17 cellular contexts compared by ENCODE assay signal in genomic region chr5:37028910-37029309, GRCh38.
DNase-seq lines count a peak whose midpoint lies in the region; ATAC-seq and TF ChIP-seq lines count a peak whose summit lies in the region.
"Had no signal": no experiment of that assay in that cellular context is flagged by ENCODE, and none has a peak within 500 bp of the region (broad histone marks: within the 10 kb centered on the region; RNA-seq: fewer than 3 reads in every experiment).

No MANE protein-coding gene starts in this region.

- dilution Hi-C loops in IMR-90 (cut with HindIII; ENCODE audit: low sequenced_read_pairs, unreplicated experiment), result no loop called here

- no peak overlapping the region for H2AK9ac ChIP-seq in IMR-90 (replicated peaks; ENCODE audit: low read depth, low read length, poor library complexity)

- H3K14ac ChIP-seq in IMR-90 (replicated peaks; ENCODE audit: low read depth, low read length), result no peak overlapping the region

- no peak overlapping the region for H2BK5ac ChIP-seq in IMR-90 (ENCODE audit: low read depth, low read length, poor library complexity, severe bottlenecking)

- H3K27me3 ChIP-seq in ACC112 (ENCODE audit: insufficient read depth, low read length) (no peaks in the 10 kb centered on the region), IMR-90 (ENCODE audit: control insufficient read depth, insufficient read depth, low read length) (no peaks in the 10 kb centered on the region)
- H3K27me3 ChIP-seq: BLaER1 treated with 17β-estradiol and CSF1 and Interleukin-3, amounts not matched to agents 10 nM and 100 nM had no signal

- no peaks in the 10 kb centered on the region for H3K4me1 ChIP-seq in ACC112 (ENCODE audit: control insufficient read depth, insufficient read depth, low read length, unreplicated experiment)
- H3K4me1 ChIP-seq in IMR-90 (ENCODE audit: control insufficient read depth, insufficient read depth, low read length), result no peaks in the 10 kb centered on the region
- H3K4me1 ChIP-seq: BLaER1 treated with 17β-estradiol and CSF1 and Interleukin-3, amounts not matched to agents 10 nM and 100 nM had no signal

- no peak overlapping the region for H4K91ac ChIP-seq in IMR-90 (ENCODE audit: insufficient read depth, low read depth, low read length)

- H3K27ac ChIP-seq in ACC112 (ENCODE audit: low read depth, low read length) (peak overlapping the region; percentile 6; the same call in 1 of the 2 replicates), IMR-90 (ENCODE audit: insufficient read depth, low read length) (no peak overlapping the region)
- H3K27ac ChIP-seq: BLaER1 treated with 17β-estradiol and CSF1 and Interleukin-3, amounts not matched to agents 10 nM and 100 nM had no signal

- H3K4me1 Mint-ChIP-seq in activated naive CD4-positive, alpha-beta T cell treated with anti-CD3 and anti-CD28 coated beads, Interleukin-2, amount 50 U/mL, for 24 hours, result peaks cover 14% of the 10 kb centered on the region
- H3K4me1 Mint-ChIP-seq in chondrocyte (ENCODE audit: low read depth), result peaks cover 7% of the 10 kb centered on the region
- H3K4me1 Mint-ChIP-seq: B cell, GM23338 had no signal

- H3K4me3 ChIP-seq in ACC112 (ENCODE audit: low read depth, low read length), result no peak overlapping the region
- no peak overlapping the region for H3K4me3 ChIP-seq in IMR-90 (ENCODE audit: insufficient read depth, low read depth, low read length)
- H3K4me3 ChIP-seq: BLaER1 treated with 17β-estradiol and CSF1 and Interleukin-3, amounts not matched to agents 10 nM and 100 nM; GM23338 had no signal

- no peaks in the 10 kb centered on the region for H3K79me1 ChIP-seq in IMR-90 (ENCODE audit: low read depth in 1 of 2, low read length in 2 of 2)

- H3K4me2 ChIP-seq in IMR-90 (ENCODE audit: low read depth, low read length), result no peak overlapping the region
- H3K4me2 ChIP-seq: BLaER1 treated with 17β-estradiol and CSF1 and Interleukin-3, amounts not matched to agents 10 nM and 100 nM; GM23338 had no signal

- no peak for ATAC-seq in IMR-90 (ENCODE audit: low read depth)
- no peak for ATAC-seq in left cardiac atrium
- ATAC-seq: CD8-positive, alpha-beta T cell; GM23338; HCT116 had no signal

- DNase-seq in activated naive CD4-positive, alpha-beta T cell treated with anti-CD3 and anti-CD28 coated beads, Interleukin-2, amount 50 U/mL, for 16 hours, result no peak
- no peak for DNase-seq in IMR-90
- no peak for DNase-seq in chondrocyte (ENCODE audit: low spot score)
- DNase-seq in left cardiac atrium, result no peak
- no peak for DNase-seq in SK-N-DZ (ENCODE audit: low spot score)
- DNase-seq: Calu3; CD8-positive, alpha-beta T cell; DMS79 treated with DMSO at 0.1 percent for 48 hours; GF-D8; H7; HFFc6 had no signal

- no CpG with 5 or more reads among the region's 1 CpG for WGBS in IMR-90 (ENCODE audit: extremely low coverage in 2 of 2, insufficient read length in 1 of 2), 2 experiments

- H3K79me2 ChIP-seq in ACC112 (ENCODE audit: control insufficient read depth, insufficient read depth, low read length, unreplicated experiment), result no peaks in the 10 kb centered on the region

- no peak overlapping the region for H2BK20ac ChIP-seq in IMR-90 (ENCODE audit: low read depth, low read length)

- H3K9me1 ChIP-seq in IMR-90 (ENCODE audit: insufficient read depth, low read length), result no peaks in the 10 kb centered on the region

- no peaks in the 10 kb centered on the region for H4K20me1 ChIP-seq in IMR-90 (ENCODE audit: insufficient read depth, low read length)

- CTCF ChIA-PET in IMR-90 (lab: Yijun Ruan, JAX), result no interaction called here

- H3K27ac Mint-ChIP-seq in activated naive CD4-positive, alpha-beta T cell treated with anti-CD3 and anti-CD28 coated beads, Interleukin-2, amount 50 U/mL, for 24 hours, result peak overlapping the region; percentile 61
- H3K27ac Mint-ChIP-seq in chondrocyte (ENCODE audit: unreplicated experiment), result peak overlapping the region; percentile 13
- H3K27ac Mint-ChIP-seq: B cell; CD8-positive, alpha-beta T cell; GM23338; HFFc6 had no signal

- H3K9ac ChIP-seq in IMR-90 (ENCODE audit: low read depth, low read length), result no peak overlapping the region
- H3K9ac ChIP-seq: BLaER1 treated with 17β-estradiol and CSF1 and Interleukin-3, amounts not matched to agents 10 nM and 100 nM had no signal

- no peaks in the 10 kb centered on the region for H3K9me3 ChIP-seq in IMR-90 (ENCODE audit: control insufficient read depth, insufficient read depth, low read length)
- H3K9me3 ChIP-seq: BLaER1 treated with 17β-estradiol and CSF1 and Interleukin-3, amounts not matched to agents 10 nM and 100 nM had no signal

- BruUV-seq in IMR-90 (replicated peaks; lab: Mats Ljungman, UMichigan), result no TSS peak

- H3K27me3 Mint-ChIP-seq in activated naive CD4-positive, alpha-beta T cell treated with anti-CD3 and anti-CD28 coated beads, Interleukin-2, amount 50 U/mL, for 24 hours, result no peaks in the 10 kb centered on the region
- no peaks in the 10 kb centered on the region for H3K27me3 Mint-ChIP-seq in chondrocyte (ENCODE audit: low read depth)
- H3K27me3 Mint-ChIP-seq: B cell had no signal

- H3K36me3 Mint-ChIP-seq in activated naive CD4-positive, alpha-beta T cell treated with anti-CD3 and anti-CD28 coated beads, Interleukin-2, amount 50 U/mL, for 24 hours, result peaks cover 15% of the 10 kb centered on the region
- peaks cover 22% of the 10 kb centered on the region for H3K36me3 Mint-ChIP-seq in chondrocyte (ENCODE audit: low read depth)

- intact Hi-C loops in IMR-90 (cut with micrococcal nuclease) (no loop called here), left cardiac atrium (cut with DNase I) (no loop called here)

- H4K5ac ChIP-seq in IMR-90 (ENCODE audit: low read depth, low read length), result no peak overlapping the region

- H3K4me3 Mint-ChIP-seq in activated naive CD4-positive, alpha-beta T cell treated with anti-CD3 and anti-CD28 coated beads, Interleukin-2, amount 50 U/mL, for 24 hours, result no peak overlapping the region
- no peak overlapping the region for H3K4me3 Mint-ChIP-seq in chondrocyte (ENCODE audit: unreplicated experiment)
- H3K4me3 Mint-ChIP-seq: B cell; CD8-positive, alpha-beta T cell; GM23338; HFFc6 had no signal

- peaks cover 41% of the 10 kb centered on the region for H3K36me3 ChIP-seq in ACC112 (ENCODE audit: insufficient read depth, low read length)
- H3K36me3 ChIP-seq in IMR-90 (ENCODE audit: control insufficient read depth, insufficient read depth, low read length), result peaks cover 22% of the 10 kb centered on the region

- TF ChIP-seq POLR2A in IMR-90 (IDR thresholded peaks at IDR 0.05; ENCODE audit: low read depth, low read length), result no peak

- H3K9me3 Mint-ChIP-seq in activated naive CD4-positive, alpha-beta T cell treated with anti-CD3 and anti-CD28 coated beads, Interleukin-2, amount 50 U/mL, for 24 hours, result no peaks in the 10 kb centered on the region
- H3K9me3 Mint-ChIP-seq in chondrocyte (ENCODE audit: low read depth), result peaks cover 4% of the 10 kb centered on the region
- H3K9me3 Mint-ChIP-seq: CD8-positive, alpha-beta T cell; GM23338; HFFc6 had no signal

- H3K56ac ChIP-seq in IMR-90 (ENCODE audit: extremely low read depth, insufficient read depth, low read length), result no peak overlapping the region

- no peak overlapping the region for H3K23ac ChIP-seq in IMR-90 (ENCODE audit: low read depth, low read length)

- no peak overlapping the region for H2AK5ac ChIP-seq in IMR-90 (ENCODE audit: low read depth, low read length)

- no peak overlapping the region for H3K18ac ChIP-seq in IMR-90 (ENCODE audit: low read depth, low read length)

- POLR2A ChIA-PET in IMR-90 (lab: Charles Lee; ENCODE audit: unreplicated experiment), result no interaction called here

- in situ Hi-C loops in IMR-90 (cut with MboI; ENCODE audit: low sequenced_read_pairs), result no loop called here

- no peak overlapping the region for H2BK120ac ChIP-seq in IMR-90 (ENCODE audit: low read depth, low read length)

- no peak overlapping the region for H2BK15ac ChIP-seq in IMR-90 (ENCODE audit: low read depth, low read length)

- no peak for TF ChIP-seq RAD21 in IMR-90 (IDR thresholded peaks at IDR 0.05; ENCODE audit: low read length)

- H3K4ac ChIP-seq in IMR-90 (ENCODE audit: low read depth, low read length), result no peak overlapping the region

- no peak overlapping the region for H4K8ac ChIP-seq in IMR-90 (ENCODE audit: low read depth in 2 of 2, low read length in 2 of 2)

- TF ChIP-seq CTCF in IMR-90 (conservative IDR thresholded peaks at IDR 0.05; ENCODE audit: low read depth, low read length), result no peak
- no peak for TF ChIP-seq CTCF in chondrocyte (IDR thresholded peaks at IDR 0.05)

- H2AFZ ChIP-seq in ACC112 (ENCODE audit: low read length, unreplicated experiment) (no peak overlapping the region), IMR-90 (replicated peaks; ENCODE audit: low read length, poor library complexity) (no peak overlapping the region)
- H2AFZ ChIP-seq: GM23338 had no signal

TF ChIP-seq in IMR-90, 13 proteins besides CTCF, POLR2A, EP300 and RAD21:
- TF ChIP-seq CEBPB (IDR thresholded peaks at IDR 0.05; ENCODE audit: low read depth, low read length) (peak; percentile 54; the same call in 1 of the 2 replicates), MAZ (IDR thresholded peaks at IDR 0.05; ENCODE audit: borderline replicate concordance, low read depth, low read length) (no peak)
